In genomic region chr11:114439229-114440120, GRCh38 we compare ENCODE assay signal across 1 cellular context.
TF ChIP-seq lines count a peak whose summit lies in the region.

REXO2 (plus strand) TSS chr11:114439467; CDS start chr11:114439529, 62 bp downstream.

TF ChIP-seq in WTC11, 78 proteins besides CTCF, POLR2A, EP300 and RAD21 (continued from another document):
- TF ChIP-seq MLX (CRISPR knock-in tag; IDR thresholded peaks at IDR 0.05) (no peak), IRF2 (CRISPR knock-in tag; IDR thresholded peaks at IDR 0.05; ENCODE audit: borderline replicate concordance, low read depth) (no peak), FOXP1 (CRISPR knock-in tag; IDR thresholded peaks at IDR 0.05; ENCODE audit: borderline replicate concordance) (peak; percentile 51; the same call in 1 of the 2 replicates), E2F1 (CRISPR knock-in tag; IDR thresholded peaks at IDR 0.05) (no peak), ZNF423 (CRISPR knock-in tag; IDR thresholded peaks at IDR 0.05) (no peak), MAX (CRISPR knock-in tag; IDR thresholded peaks at IDR 0.05) (peak; percentile 91), TCF7 (CRISPR knock-in tag; IDR thresholded peaks at IDR 0.05; ENCODE audit: low read depth) (peak; percentile 58; the same call in 1 of the 2 replicates), FOXK1 (CRISPR knock-in tag; IDR thresholded peaks at IDR 0.05) (peak; percentile 72)
